ENCODE assay signal across 21 cellular contexts in the genomic region with DNA sequence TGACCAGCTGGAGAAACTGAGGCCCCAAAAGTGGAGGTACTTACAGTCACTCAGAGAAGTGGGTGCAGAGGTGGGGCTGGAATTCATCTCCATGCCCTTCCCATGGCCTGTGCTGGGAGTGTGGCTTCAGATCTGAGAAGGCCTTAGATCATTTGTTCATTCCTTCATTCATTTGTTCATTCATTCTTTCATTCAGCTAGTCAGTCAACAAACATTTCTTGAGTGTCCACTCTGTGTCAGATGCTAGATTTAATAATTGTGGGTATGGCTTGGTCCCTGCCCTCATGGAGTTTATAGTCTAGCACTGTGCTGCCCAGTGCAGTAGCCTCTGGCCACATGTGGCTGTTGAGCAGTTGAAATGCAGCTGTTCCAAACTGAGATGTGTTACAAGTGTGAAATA. TPM values are rescaled to one million over a fixed set of nuclear protein-coding genes. Genes with fewer than 3 reads are reported as not detected.
"Had no signal": no experiment of that assay in that cellular context is flagged by ENCODE, and none has a peak within 500 bp of the region (broad histone marks: within the 10 kb centered on the region; RNA-seq: fewer than 3 reads in every experiment).

No MANE protein-coding gene starts in this region.

- H3K36me3 ChIP-seq: cardiac muscle cell, prostate gland had no signal

- H3K4me3 Mint-ChIP-seq: activated CD8-positive, alpha-beta T cell treated with anti-CD3 and anti-CD28 coated beads, Interleukin-2, amount 10 ng/mL, durations not matched to agents 7 days and 5 days; activated naive CD4-positive, alpha-beta T cell treated with anti-CD3 and anti-CD28 coated beads, Interleukin-2, amount 50 U/mL, for 24 hours; memory B cell; T-helper 2 cell treated with Interferon-gamma antibody and Interleukin-4, amounts not matched to agents 5 μg/mL and 100 μg/mL, for 36 hours had no signal

- H3K27me3 ChIP-seq: body of pancreas, cardiac muscle cell, foreskin keratinocyte had no signal

- H3K27ac Mint-ChIP-seq: activated CD8-positive, alpha-beta T cell treated with anti-CD3 and anti-CD28 coated beads, Interleukin-2, amount 10 ng/mL, durations not matched to agents 7 days and 5 days; activated naive CD4-positive, alpha-beta T cell treated with anti-CD3 and anti-CD28 coated beads, Interleukin-2, amount 50 U/mL, for 24 hours; T-helper 2 cell treated with Interferon-gamma antibody and Interleukin-4, amounts not matched to agents 5 μg/mL and 100 μg/mL, for 36 hours had no signal

- H3K4me1 ChIP-seq: prostate gland had no signal

- H3K27ac ChIP-seq: body of pancreas, cardiac muscle cell, foreskin keratinocyte, prostate gland, VCaP had no signal

- ATAC-seq: activated CD8-positive, alpha-beta T cell treated with anti-CD3 and anti-CD28 coated beads, Interleukin-2, amount 10 ng/mL, durations not matched to agents 7 days and 5 days; body of pancreas; left colon; mucosa of descending colon; naive thymus-derived CD4-positive, alpha-beta T cell had no signal

- DNase-seq: activated CD4-positive, alpha-beta T cell treated with anti-CD3 and anti-CD28 coated beads for 1 hour; activated CD4-positive, alpha-beta T cell treated with anti-CD3 and anti-CD28 coated beads, Interleukin-2, amount 50 U/mL, for 1 hour; activated CD8-positive, alpha-beta T cell treated with anti-CD3 and anti-CD28 coated beads, Interleukin-2, amount 10 ng/mL, durations not matched to agents 7 days and 5 days; activated gamma-delta T cell treated with Interleukin-2 at 50 U/mL for 16 hours; anterior cingulate cortex; body of pancreas; left colon; mucosa of descending colon; naive thymus-derived CD4-positive, alpha-beta T cell; stimulated activated CD4-positive, alpha-beta T cell treated with anti-CD3 and anti-CD28 coated beads, Interleukin-2, amount 100 ng/mL, for 48 hours; stimulated activated CD8-positive, alpha-beta memory T cell treated with anti-CD3 and anti-CD28 coated beads, Interleukin-4, amount 100 ng/mL, for 48 hours; stimulated activated naive CD4-positive, alpha-beta T cell treated with Interleukin-2 at 50 U/mL for 16 hours had no signal

- H3K27me3 Mint-ChIP-seq: activated naive CD4-positive, alpha-beta T cell treated with anti-CD3 and anti-CD28 coated beads, Interleukin-2, amount 50 U/mL, for 24 hours; memory B cell; naive thymus-derived CD4-positive, alpha-beta T cell had no signal

- H3K36me3 Mint-ChIP-seq: activated naive CD4-positive, alpha-beta T cell treated with anti-CD3 and anti-CD28 coated beads, Interleukin-2, amount 50 U/mL, for 24 hours; memory B cell; naive thymus-derived CD4-positive, alpha-beta T cell had no signal

- H3K4me3 ChIP-seq: body of pancreas, cardiac muscle cell, mucosa of descending colon, prostate gland had no signal

- H3K9me3 Mint-ChIP-seq: activated naive CD4-positive, alpha-beta T cell treated with anti-CD3 and anti-CD28 coated beads, Interleukin-2, amount 50 U/mL, for 24 hours; memory B cell; T-helper 2 cell treated with Interferon-gamma antibody and Interleukin-4, amounts not matched to agents 5 μg/mL and 100 μg/mL, for 36 hours had no signal

- H3K9me3 ChIP-seq: body of pancreas, mucosa of descending colon, prostate gland had no signal

RNA-seq across cellular contexts. Expression of a gene that starts 19.0 kb away (rescaled TPM):
- total RNA-seq: activated CD8-positive, alpha-beta T cell treated with anti-CD3 and anti-CD28 coated beads, Interleukin-2, amount 10 ng/mL, durations not matched to agents 7 days and 5 days; foreskin keratinocyte; lower leg skin; naive thymus-derived CD4-positive, alpha-beta T cell; osteoblast had no signal
